In the genomic region with DNA sequence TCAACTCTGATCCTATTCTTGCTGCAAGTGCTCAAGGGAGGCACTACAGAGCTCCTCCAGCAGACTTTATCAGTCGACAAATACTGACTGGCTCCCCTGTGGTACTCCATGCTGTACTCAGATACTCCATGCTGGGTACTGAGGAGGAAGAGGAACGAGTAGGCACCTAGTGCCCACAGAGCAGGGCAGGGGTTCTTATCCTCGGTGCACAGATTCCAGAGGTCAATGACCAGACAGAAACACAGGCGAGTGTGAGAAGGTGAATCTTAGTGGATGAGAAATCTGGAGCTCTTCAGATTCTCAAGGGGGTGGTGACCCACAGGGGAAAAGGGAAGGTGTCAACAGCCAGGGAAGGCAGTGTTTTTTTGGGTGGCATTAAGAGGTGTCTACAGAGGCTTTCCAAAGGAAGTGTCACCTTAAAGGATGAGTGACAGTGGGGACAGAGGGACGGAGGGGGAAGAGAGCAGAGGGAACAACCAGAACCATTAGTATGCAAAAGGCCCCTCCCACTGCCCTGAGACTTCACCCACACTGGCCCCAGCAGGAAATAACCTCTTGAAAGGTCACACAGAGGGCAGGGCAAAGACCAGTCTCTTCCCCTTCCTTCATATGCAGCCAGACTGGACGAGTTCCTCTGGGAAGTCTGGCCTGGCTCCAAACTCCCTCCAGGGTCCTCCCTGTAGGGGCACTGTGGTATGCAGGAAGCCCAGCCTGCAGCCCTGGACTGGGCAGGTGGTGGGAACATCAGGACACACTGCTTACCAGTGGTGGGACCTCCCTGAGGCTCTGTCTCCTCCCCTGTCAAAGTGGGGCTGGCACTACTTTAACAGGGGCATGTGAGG, we compare ENCODE assay signal across 8 cellular contexts. TPM values are rescaled to one million over a fixed set of nuclear protein-coding genes. Genes with fewer than 3 reads are reported as not detected.
A peak's percentile ranks its signal among the peaks of the same experiment; 100 is the strongest.
DNase-seq lines count a peak whose midpoint lies in the region; ATAC-seq and TF ChIP-seq lines count a peak whose summit lies in the region.

No MANE protein-coding gene starts in this region.

- H3K27ac Mint-ChIP-seq in brain: peak overlapping the region in 3 of 5 experiments; percentile 7 to 88 (median 19)
- H3K27ac Mint-ChIP-seq in natural killer cell: peak overlapping the region; percentile 96 to 99

- TF ChIP-seq CTCF in brain (conservative IDR thresholded peaks at IDR 0.05): no peak
- TF ChIP-seq CTCF in natural killer cell (IDR thresholded peaks at IDR 0.05): no peak

- DNase-seq in NCI-H2029 (lab: John Stamatoyannopoulos, UW) (peak; percentile 25), NCI-H2029 treated with DMSO at 0.1 percent for 48 hours (lab: John Stamatoyannopoulos, UW) (no peak), HT1080 (ENCODE audit: low read depth) (peak; percentile 28), natural killer cell (no peak), NCI-H526 treated with DMSO at 0.1 percent for 48 hours (lab: John Stamatoyannopoulos, UW) (no peak), cerebellum (ENCODE audit: low spot score) (no peak)

- H3K4me3 Mint-ChIP-seq in brain: no peak overlapping the region
- H3K4me3 Mint-ChIP-seq in natural killer cell: peak overlapping the region; percentile 92

- no peaks in the 10 kb centered on the region for H3K27me3 Mint-ChIP-seq in brain
- H3K27me3 Mint-ChIP-seq in natural killer cell (ENCODE audit: low read depth in 2 of 2): no peaks in the 10 kb centered on the region

- intact Hi-C loops in natural killer cell (cut with micrococcal nuclease): loop anchor here (1.0 to 5.0 kb wide), 2 partner anchors 7 to 88 kb away; no protein-coding TSS in a partner anchor

- H3K4me1 Mint-ChIP-seq in brain (peaks cover 44% of the 10 kb centered on the region), natural killer cell (peaks cover 92 to 95% of the 10 kb centered on the region in 2 donors)

- H3K9me3 Mint-ChIP-seq in brain (peaks cover 0 to 5% (median 0%) of the 10 kb centered on the region in 5 experiments), natural killer cell (no peaks in the 10 kb centered on the region)

- H3K36me3 Mint-ChIP-seq in brain (peaks cover 37% of the 10 kb centered on the region), natural killer cell (no peaks in the 10 kb centered on the region)

- ATAC-seq in natural killer cell: peak; percentile 17 to 45 (median 19)
- ATAC-seq in GM21367 (IDR thresholded peaks at IDR 0.05; ENCODE audit: unreplicated experiment): no peak

RNA-seq across cellular contexts. Expression of a gene that starts 27.5 kb away (rescaled TPM):
- total RNA-seq in HT1080 (2014; rRNA removed; shearing (Covaris generic)): 38.9 and 40.6 TPM in 2 replicates
- polyA plus RNA-seq in HT1080 (2015; cell fraction: cytosol; rRNA removed): 21.9 and 31.9 TPM in 2 replicates
- 17.6 and 18.7 TPM in 2 replicates for polyA plus RNA-seq in HT1080 (2015; cell fraction: nucleus; rRNA removed)
- polyA plus RNA-seq in brain (ENCODE audit: insufficient read depth, low read depth, low replicate concordance): 36.7 TPM
- total RNA-seq in natural killer cell (100 to 1,000 TPM; 104 to 114 (median 111) TPM), cerebellum (23.0 TPM)

RNA-seq across cellular contexts. Expression of a gene that starts 30.4 kb away (rescaled TPM):
- total RNA-seq in HT1080 (2014; rRNA removed; shearing (Covaris generic)): 42.1 and 42.7 TPM in 2 replicates
- 21.2 and 23.8 TPM in 2 replicates for polyA plus RNA-seq in HT1080 (2015; cell fraction: cytosol; rRNA removed)
- 262 and 275 TPM in 2 replicates for polyA plus RNA-seq in HT1080 (2015; cell fraction: nucleus; rRNA removed)
- polyA plus RNA-seq in brain (ENCODE audit: insufficient read depth, low read depth, low replicate concordance): 4.6 TPM
- 100 to 1,000 TPM; 453 to 536 (median 532) TPM for total RNA-seq in natural killer cell
- total RNA-seq in cerebellum: 8.2 TPM

Comparison
In these comparisons a context has a peak if more than half of its experiments do, and no peak if none do; other contexts are left out.
1. DNase-seq: peak in NCI-H2029 (single experiment) and HT1080 (single experiment); none in NCI-H2029 treated with DMSO at 0.1 percent for 48 hours (single experiment), natural killer cell (single experiment), NCI-H526 treated with DMSO at 0.1 percent for 48 hours (single experiment) and cerebellum (single experiment).
2. RNA of a gene that starts 30.4 kb away (total RNA-seq): 453 to 536 TPM in natural killer cell; 42.1 to 42.7 TPM in HT1080 and 8.2 TPM in cerebellum (single experiment); every median in the first group is over 10 times any median in the second.